ENCODE assay signal across 23 cellular contexts in the genomic region with DNA sequence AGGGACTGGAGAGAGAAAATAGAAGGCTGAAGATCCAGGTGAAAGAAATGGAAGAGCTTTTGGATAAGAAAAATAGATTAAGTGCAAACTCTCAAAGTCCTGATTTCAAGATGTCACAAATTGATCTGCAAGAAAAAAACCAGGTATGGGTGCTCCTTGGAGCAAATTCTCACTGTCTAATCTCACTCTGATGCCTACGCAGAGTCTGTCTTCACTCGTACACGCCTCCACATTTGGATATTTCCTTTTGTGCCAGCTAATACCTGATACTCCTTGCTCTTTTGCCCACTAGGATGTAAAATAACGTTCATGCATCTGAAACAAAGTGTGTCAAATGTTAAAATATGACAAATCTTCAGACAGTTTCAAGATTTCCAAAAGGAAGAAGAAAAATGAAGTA.
A peak's percentile ranks its signal among the peaks of the same experiment; 100 is the strongest.
DNase-seq lines count a peak whose midpoint lies in the region; ATAC-seq and TF ChIP-seq lines count a peak whose summit lies in the region.
"Had no signal": no experiment of that assay in that cellular context is flagged by ENCODE, and none has a peak within 500 bp of the region (broad histone marks: within the 10 kb centered on the region; RNA-seq: fewer than 3 reads in every experiment).

No MANE protein-coding gene starts in this region.

- in situ Hi-C loops in IMR-90 (cut with MboI; ENCODE audit: low sequenced_read_pairs), result no loop called here

- no peak overlapping the region for H3K27ac ChIP-seq in IMR-90 (ENCODE audit: insufficient read depth, low read length)
- no peak overlapping the region for H3K27ac ChIP-seq in OCI-LY3 (ENCODE audit: low read length)
- H3K27ac ChIP-seq: BLaER1 had no signal

- H2BK5ac ChIP-seq in IMR-90 (ENCODE audit: low read depth, low read length, poor library complexity, severe bottlenecking), result no peak overlapping the region

- H4K20me1 ChIP-seq in IMR-90 (ENCODE audit: insufficient read depth, low read length), result no peaks in the 10 kb centered on the region
- no peaks in the 10 kb centered on the region for H4K20me1 ChIP-seq in OCI-LY3 (ENCODE audit: insufficient read depth, low read length)
- H4K20me1 ChIP-seq: BLaER1 had no signal

- no peaks in the 10 kb centered on the region for H3K79me2 ChIP-seq in OCI-LY3 (ENCODE audit: low read length)

- H2AK9ac ChIP-seq in IMR-90 (replicated peaks; ENCODE audit: low read depth, low read length, poor library complexity), result no peak overlapping the region

- H3K36me3 Mint-ChIP-seq in activated CD4-positive, alpha-beta T cell treated with anti-CD3 and anti-CD28 coated beads for 36 hours (ENCODE audit: low read depth), result no peaks in the 10 kb centered on the region
- H3K36me3 Mint-ChIP-seq: CD14-positive monocyte; CD4-positive, alpha-beta memory T cell; CD4-positive, CD25-positive, alpha-beta regulatory T cell; CD8-positive, alpha-beta memory T cell had no signal

- H3K4me3 ChIP-seq in IMR-90 (ENCODE audit: insufficient read depth, low read depth, low read length) (no peak overlapping the region), OCI-LY3 (ENCODE audit: low read length) (no peak overlapping the region)
- H3K4me3 ChIP-seq: BLaER1, GM12878 had no signal

- CTCF ChIA-PET in IMR-90 (lab: Yijun Ruan, JAX), result no interaction called here
- CTCF ChIA-PET in activated CD4-positive, alpha-beta T cell treated with anti-CD3 and anti-CD28 coated beads for 36 hours (lab: Charles Lee), result interaction anchor here (0.7 kb wide), 1 partner anchor 11 kb away, joined by 3 read pairs; no protein-coding TSS in a partner anchor

- no peak overlapping the region for H3K23ac ChIP-seq in IMR-90 (ENCODE audit: low read depth, low read length)

- H4K91ac ChIP-seq in IMR-90 (ENCODE audit: insufficient read depth, low read depth, low read length), result no peak overlapping the region

- TF ChIP-seq RAD21 in IMR-90 (IDR thresholded peaks at IDR 0.05; ENCODE audit: low read length), result no peak

- no peaks in the 10 kb centered on the region; the same call in 1 of the 2 replicates for H3K9me1 ChIP-seq in IMR-90 (ENCODE audit: insufficient read depth, low read length)

- H3K27me3 Mint-ChIP-seq in activated CD4-positive, alpha-beta T cell treated with anti-CD3 and anti-CD28 coated beads for 36 hours, result no peaks in the 10 kb centered on the region
- H3K27me3 Mint-ChIP-seq: CD4-positive, alpha-beta memory T cell; CD4-positive, CD25-positive, alpha-beta regulatory T cell; CD8-positive, alpha-beta memory T cell had no signal

- 0 out of 2 replicates have a peak overlapping the region, but pooled peaks have one; percentile 15 for H3K14ac ChIP-seq in IMR-90 (replicated peaks; ENCODE audit: low read depth, low read length)

- TF ChIP-seq CTCF in IMR-90 (conservative IDR thresholded peaks at IDR 0.05; ENCODE audit: low read depth, low read length), result no peak
- TF ChIP-seq CTCF in OCI-LY3 (IDR thresholded peaks at IDR 0.05; ENCODE audit: low read depth, low read length), result no peak

- no peak overlapping the region for H4K5ac ChIP-seq in IMR-90 (ENCODE audit: low read depth, low read length)

- H2BK20ac ChIP-seq in IMR-90 (ENCODE audit: low read depth, low read length), result no peak overlapping the region

- H3K79me1 ChIP-seq in IMR-90 (ENCODE audit: low read depth in 1 of 2, low read length in 2 of 2), result no peaks in the 10 kb centered on the region

- no peak overlapping the region for H2AK5ac ChIP-seq in IMR-90 (ENCODE audit: low read depth, low read length)

- H3K9me3 ChIP-seq in IMR-90 (ENCODE audit: control insufficient read depth, insufficient read depth, low read length) (no peaks in the 10 kb centered on the region), OCI-LY3 (ENCODE audit: insufficient read depth, low read length) (no peaks in the 10 kb centered on the region)
- H3K9me3 ChIP-seq: BE2C, BLaER1 had no signal

- no peaks in the 10 kb centered on the region for H3K9me3 Mint-ChIP-seq in activated CD4-positive, alpha-beta T cell treated with anti-CD3 and anti-CD28 coated beads for 36 hours (ENCODE audit: low read depth)
- H3K9me3 Mint-ChIP-seq: CD4-positive, alpha-beta memory T cell; CD4-positive, CD25-positive, alpha-beta regulatory T cell; CD8-positive, alpha-beta memory T cell had no signal

- H3K4ac ChIP-seq in IMR-90 (ENCODE audit: low read depth, low read length), result no peak overlapping the region

- intact Hi-C loops in IMR-90 (cut with micrococcal nuclease), result no loop called here
- intact Hi-C loops in activated CD4-positive, alpha-beta T cell treated with anti-CD3 and anti-CD28 coated beads for 36 hours (cut with DNase I, micrococcal nuclease), result no loop called here

- no peak overlapping the region for H3K27ac Mint-ChIP-seq in activated CD4-positive, alpha-beta T cell treated with anti-CD3 and anti-CD28 coated beads for 36 hours
- H3K27ac Mint-ChIP-seq: CD14-positive monocyte; CD4-positive, alpha-beta memory T cell; CD4-positive, CD25-positive, alpha-beta regulatory T cell; CD8-positive, alpha-beta memory T cell had no signal

- H2BK120ac ChIP-seq in IMR-90 (ENCODE audit: low read depth, low read length), result no peak overlapping the region

- H3K27me3 ChIP-seq in IMR-90 (ENCODE audit: control insufficient read depth, insufficient read depth, low read length) (no peaks in the 10 kb centered on the region), OCI-LY3 (ENCODE audit: low read depth, low read length) (no peaks in the 10 kb centered on the region)
- H3K27me3 ChIP-seq: BE2C, BLaER1 had no signal

- H2BK15ac ChIP-seq in IMR-90 (ENCODE audit: low read depth, low read length), result no peak overlapping the region

- no peaks in the 10 kb centered on the region for H3K4me1 ChIP-seq in IMR-90 (ENCODE audit: control insufficient read depth, insufficient read depth, low read length)
- peaks cover 5% of the 10 kb centered on the region for H3K4me1 ChIP-seq in OCI-LY3 (ENCODE audit: low read length)
- H3K4me1 ChIP-seq: BE2C, BLaER1 had no signal

- no peak for DNase-seq in IMR-90
- DNase-seq in putamen (ENCODE audit: low spot score), result peak; percentile 41
- DNase-seq in activated CD4-positive, alpha-beta T cell treated with anti-CD3 and anti-CD28 coated beads for 36 hours, result no peak
- DNase-seq in RPMI8226, result no peak
- DNase-seq: 8988T; ACHN; BE2C; C1 segment of cervical spinal cord; CD4-positive, alpha-beta memory T cell; CD4-positive, CD25-positive, alpha-beta regulatory T cell; CD8-positive, alpha-beta memory T cell; COR-L47; DMS 273 treated with DMSO at 0.1 percent for 48 hours; DMS153; DMS53; DMS79; DND-41; EL; GDM1 had no signal

- POLR2A ChIA-PET in IMR-90 (lab: Charles Lee; ENCODE audit: unreplicated experiment), result no interaction called here
- POLR2A ChIA-PET in activated CD4-positive, alpha-beta T cell treated with anti-CD3 and anti-CD28 coated beads for 36 hours (lab: Charles Lee), result no interaction called here

- no peak overlapping the region for H3K18ac ChIP-seq in IMR-90 (ENCODE audit: low read depth, low read length)

- TF ChIP-seq POLR2A in IMR-90 (IDR thresholded peaks at IDR 0.05; ENCODE audit: low read depth, low read length), result no peak

- H3K9ac ChIP-seq in IMR-90 (ENCODE audit: low read depth, low read length) (no peak overlapping the region), OCI-LY3 (ENCODE audit: low read length) (no peak overlapping the region)
- H3K9ac ChIP-seq: BLaER1 had no signal

- H2AFZ ChIP-seq in IMR-90 (replicated peaks; ENCODE audit: low read length, poor library complexity), result no peak overlapping the region
- peak overlapping the region; percentile 12; the same call in 1 of the 2 replicates for H2AFZ ChIP-seq in OCI-LY3 (ENCODE audit: low read depth, low read length)

- no peak overlapping the region for H3K4me3 Mint-ChIP-seq in activated CD4-positive, alpha-beta T cell treated with anti-CD3 and anti-CD28 coated beads for 36 hours
- H3K4me3 Mint-ChIP-seq: CD14-positive monocyte; CD4-positive, alpha-beta memory T cell; CD4-positive, CD25-positive, alpha-beta regulatory T cell; CD8-positive, alpha-beta memory T cell had no signal

- no peaks in the 10 kb centered on the region for H3K4me1 Mint-ChIP-seq in activated CD4-positive, alpha-beta T cell treated with anti-CD3 and anti-CD28 coated beads for 36 hours
- H3K4me1 Mint-ChIP-seq: CD14-positive monocyte; CD4-positive, alpha-beta memory T cell; CD4-positive, CD25-positive, alpha-beta regulatory T cell; CD8-positive, alpha-beta memory T cell had no signal

- H3K4me2 ChIP-seq in IMR-90 (ENCODE audit: low read depth, low read length) (no peak overlapping the region), OCI-LY3 (ENCODE audit: low read length) (no peak overlapping the region)
- H3K4me2 ChIP-seq: BLaER1 had no signal

- no TSS peak for BruUV-seq in IMR-90 (replicated peaks; lab: Mats Ljungman, UMichigan)

- H4K8ac ChIP-seq in IMR-90 (ENCODE audit: low read depth in 2 of 2, low read length in 2 of 2), result no peak overlapping the region

- dilution Hi-C loops in IMR-90 (cut with HindIII; ENCODE audit: low sequenced_read_pairs, unreplicated experiment), result no loop called here

- WGBS in IMR-90 (ENCODE audit: extremely low coverage in 2 of 2, insufficient read length in 1 of 2), 2 experiments, result no CpG with 5 or more reads among the region's 4 CpGs

- H3K36me3 ChIP-seq in IMR-90 (ENCODE audit: control insufficient read depth, insufficient read depth, low read length) (no peaks in the 10 kb centered on the region), OCI-LY3 (replicated peaks; ENCODE audit: low read depth, low read length) (no peaks in the 10 kb centered on the region)
- H3K36me3 ChIP-seq: BE2C, BLaER1 had no signal

- ATAC-seq in IMR-90 (ENCODE audit: low read depth), result no peak
- no peak for ATAC-seq in activated CD4-positive, alpha-beta T cell treated with anti-CD3 and anti-CD28 coated beads for 36 hours
- ATAC-seq: GM12878 had no signal

- no peak overlapping the region for H3K56ac ChIP-seq in IMR-90 (ENCODE audit: extremely low read depth, insufficient read depth, low read length)

TF ChIP-seq in IMR-90, 13 proteins besides CTCF, POLR2A, EP300 and RAD21 (continues in another document):
- TF ChIP-seq RCOR1 (IDR thresholded peaks at IDR 0.05; ENCODE audit: insufficient replicate concordance, low read length), result no peak
- TF ChIP-seq CHD1 (IDR thresholded peaks at IDR 0.05; ENCODE audit: low read depth, low read length), result no peak
- no peak for TF ChIP-seq NFE2L2 (IDR thresholded peaks at IDR 0.05; ENCODE audit: low read depth, low read length)
- TF ChIP-seq MXI1 (IDR thresholded peaks at IDR 0.05; ENCODE audit: borderline replicate concordance, low read depth, low read length), result no peak
- no peak for TF ChIP-seq CEBPB (IDR thresholded peaks at IDR 0.05; ENCODE audit: low read depth, low read length)
- no peak for TF ChIP-seq SMC3 (IDR thresholded peaks at IDR 0.05; ENCODE audit: low read depth, low read length)
- TF ChIP-seq RFX5 (IDR thresholded peaks at IDR 0.05; ENCODE audit: low read depth, low read length), result no peak
- TF ChIP-seq, protein P1, sequence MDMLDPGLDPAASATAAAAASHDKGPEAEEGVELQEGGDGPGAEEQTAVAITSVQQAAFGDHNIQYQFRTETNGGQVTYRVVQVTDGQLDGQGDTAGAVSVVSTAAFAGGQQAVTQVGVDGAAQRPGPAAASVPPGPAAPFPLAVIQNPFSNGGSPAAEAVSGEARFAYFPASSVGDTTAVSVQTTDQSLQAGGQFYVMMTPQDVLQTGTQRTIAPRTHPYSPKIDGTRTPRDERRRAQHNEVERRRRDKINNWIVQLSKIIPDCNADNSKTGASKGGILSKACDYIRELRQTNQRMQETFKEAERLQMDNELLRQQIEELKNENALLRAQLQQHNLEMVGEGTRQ (IDR thresholded peaks at IDR 0.05; ENCODE audit: low read depth, low read length), result no peak
